23 cellular contexts compared by ENCODE assay signal in genomic region chr13:97289514-97290298, GRCh38.
"Had no signal": no experiment of that assay in that cellular context is flagged by ENCODE, and none has a peak within 500 bp of the region (broad histone marks: within the 10 kb centered on the region; RNA-seq: fewer than 3 reads in every experiment).

No MANE protein-coding gene starts in this region.

- ATAC-seq: left ventricle myocardium superior, upper lobe of right lung had no signal

- H3K9me3 ChIP-seq: upper lobe of right lung had no signal

- H3K4me1 ChIP-seq: upper lobe of right lung had no signal

- DNase-seq: activated CD4-positive, alpha-beta T cell treated with anti-CD3 and anti-CD28 coated beads, Interleukin-2, amount 50 U/mL, for 48 hours; activated CD4-positive, CD25-positive, alpha-beta regulatory T cell treated with anti-CD3 and anti-CD28 coated beads, Interleukin-2, amount 50 U/mL, for 72 hours; activated CD8-positive, alpha-beta memory T cell treated with anti-CD3 and anti-CD28 coated beads, Interleukin-2, amount 50 U/mL, for 4 hours; effector CD4-positive, alpha-beta T cell; foreskin keratinocyte; glutamatergic neuron; hypothalamus; left ventricle myocardium superior; mesenchymal stem cell; nucleus accumbens; posterior cingulate gyrus; stimulated activated CD4-positive, alpha-beta T cell treated with anti-CD3 and anti-CD28 coated beads, Interleukin-4, amount 100 ng/mL, for 24 hours; T-helper 1 cell; upper lobe of right lung had no signal

- H3K36me3 ChIP-seq: upper lobe of right lung had no signal

- FAIRE-seq: endothelial cell of umbilical vein had no signal

- H3K27me3 Mint-ChIP-seq: activated naive CD4-positive, alpha-beta T cell treated with anti-CD3 and anti-CD28 coated beads, Interleukin-2, amount 50 U/mL, for 24 hours; brain; central memory CD8-positive, alpha-beta T cell; natural killer cell treated with Interleukin-12 subunit alpha and Interleukin-12 subunit beta and Interleukin-15 and Interleukin-18, amount 100 ng/mL, for 72 hours; stimulated activated naive CD8-positive, alpha-beta T cell treated with anti-CD3 and anti-CD28 coated beads, Interleukin-15, amount 100 ng/mL, for 72 hours had no signal

- H3K4me3 ChIP-seq: coronary artery, SK-N-MC, skin epidermis, upper lobe of right lung had no signal

- H3K9me3 Mint-ChIP-seq: activated naive CD4-positive, alpha-beta T cell treated with anti-CD3 and anti-CD28 coated beads, Interleukin-2, amount 50 U/mL, for 24 hours; central memory CD8-positive, alpha-beta T cell; natural killer cell treated with Interleukin-12 subunit alpha and Interleukin-12 subunit beta and Interleukin-15 and Interleukin-18, amount 100 ng/mL, for 72 hours; stimulated activated naive CD8-positive, alpha-beta T cell treated with anti-CD3 and anti-CD28 coated beads, Interleukin-15, amount 100 ng/mL, for 72 hours had no signal

- H3K4me3 Mint-ChIP-seq: activated naive CD4-positive, alpha-beta T cell treated with anti-CD3 and anti-CD28 coated beads, Interleukin-2, amount 50 U/mL, for 24 hours; brain; central memory CD8-positive, alpha-beta T cell had no signal

- H3K36me3 Mint-ChIP-seq: natural killer cell treated with Interleukin-12 subunit alpha and Interleukin-12 subunit beta and Interleukin-15 and Interleukin-18, amount 100 ng/mL, for 72 hours had no signal

- H3K27ac ChIP-seq: coronary artery, SK-N-MC, upper lobe of right lung had no signal

- H3K27me3 ChIP-seq: foreskin keratinocyte, upper lobe of right lung had no signal
